Comparison of ENCODE assay signal across 13 cellular contexts in the genomic region with DNA sequence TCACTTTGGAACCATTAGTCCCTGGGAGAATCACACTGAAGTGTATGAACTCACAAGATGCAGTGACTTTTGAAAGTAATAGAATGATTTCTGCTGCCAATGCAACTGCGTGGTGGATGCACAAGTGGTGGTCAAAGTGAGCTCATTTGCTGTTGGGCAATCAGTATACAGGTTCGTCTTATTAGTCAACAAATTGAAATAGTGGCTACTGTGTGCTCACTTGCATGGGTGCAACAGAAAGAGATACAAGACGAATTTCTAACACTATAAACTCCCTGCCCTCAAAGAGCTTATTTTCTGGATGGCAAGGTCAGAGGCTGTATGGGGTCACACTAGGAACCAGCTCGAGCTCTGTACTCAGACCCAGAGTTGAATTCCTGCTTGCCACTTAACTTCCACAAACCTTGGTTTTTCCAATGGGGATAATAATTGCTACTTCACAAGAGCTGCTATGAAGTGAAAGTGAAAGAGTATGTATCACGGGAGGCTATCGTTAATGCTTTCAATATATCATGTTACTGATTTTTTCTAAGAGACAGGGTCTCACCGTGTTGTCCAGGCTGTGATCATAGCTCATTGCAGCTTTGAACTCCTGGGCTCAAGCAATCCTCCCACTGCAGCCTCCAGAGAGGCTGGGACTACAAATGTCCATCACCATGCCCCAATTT. TPM values are rescaled to one million over a fixed set of nuclear protein-coding genes. Genes with fewer than 3 reads are reported as not detected.
DNase-seq lines count a peak whose midpoint lies in the region; ATAC-seq and TF ChIP-seq lines count a peak whose summit lies in the region.
"Had no signal": no experiment of that assay in that cellular context is flagged by ENCODE, and none has a peak within 500 bp of the region (broad histone marks: within the 10 kb centered on the region; RNA-seq: fewer than 3 reads in every experiment).

No MANE protein-coding gene starts in this region.

- H3K27me3 Mint-ChIP-seq in activated CD8-positive, alpha-beta T cell treated with anti-CD3 and anti-CD28 coated beads, Interleukin-2, amount 10 ng/mL, durations not matched to agents 7 days and 5 days (ENCODE audit: low read depth), result peaks cover under 1% of the 10 kb centered on the region

- intact Hi-C loops in right lobe of liver (cut with DNase I) (no loop called here), ovary (cut with DNase I) (no loop called here)

- TF ChIP-seq EP300 in ovary (IDR thresholded peaks at IDR 0.05), result no peak

- no peaks in the 10 kb centered on the region for H3K9me3 Mint-ChIP-seq in activated CD8-positive, alpha-beta T cell treated with anti-CD3 and anti-CD28 coated beads, Interleukin-2, amount 10 ng/mL, durations not matched to agents 7 days and 5 days (ENCODE audit: insufficient read depth)
- H3K9me3 Mint-ChIP-seq: HFFc6 had no signal

- ATAC-seq in activated CD8-positive, alpha-beta T cell treated with anti-CD3 and anti-CD28 coated beads, Interleukin-2, amount 10 ng/mL, durations not matched to agents 7 days and 5 days, result peak; percentile 35
- peak; percentile 47 to 70 (median 66) for ATAC-seq in right lobe of liver
- no peak for ATAC-seq in HG02642 (IDR thresholded peaks at IDR 0.05; ENCODE audit: poor library complexity, unreplicated experiment)

- TF ChIP-seq POLR2A in right lobe of liver (IDR thresholded peaks at IDR 0.05), result no peak
- TF ChIP-seq POLR2A in ovary (IDR thresholded peaks at IDR 0.05), result no peak

- CTCF ChIA-PET in activated CD8-positive, alpha-beta T cell treated with anti-CD3 and anti-CD28 coated beads, Interleukin-2, amount 10 ng/mL, durations not matched to agents 7 days and 5 days (lab: Charles Lee), result interaction anchor here (0.8 to 2.3 kb wide), 7 partner anchors 13 to 160 kb away, joined by 3 to 5 read pairs (median 5); a partner anchor contains a TSS

- peak overlapping the region; percentile 71 for H3K27ac Mint-ChIP-seq in activated CD8-positive, alpha-beta T cell treated with anti-CD3 and anti-CD28 coated beads, Interleukin-2, amount 10 ng/mL, durations not matched to agents 7 days and 5 days
- H3K27ac Mint-ChIP-seq: HFFc6 had no signal

- POLR2A ChIA-PET in activated CD8-positive, alpha-beta T cell treated with anti-CD3 and anti-CD28 coated beads, Interleukin-2, amount 10 ng/mL, durations not matched to agents 7 days and 5 days (lab: Charles Lee), result interaction anchor here (0.7 to 1.7 kb wide), 4 partner anchors 9 to 45 kb away, joined by 3 to 8 read pairs (median 6); a partner anchor contains a TSS

- H3K9me3 ChIP-seq in right lobe of liver, result no peaks in the 10 kb centered on the region
- no peaks in the 10 kb centered on the region for H3K9me3 ChIP-seq in ovary

- no peaks in the 10 kb centered on the region for H3K27me3 ChIP-seq in right lobe of liver
- no peaks in the 10 kb centered on the region for H3K27me3 ChIP-seq in ovary

- H3K4me3 ChIP-seq in GM12864 (ENCODE audit: low read depth, low read length) (peak overlapping the region; percentile 37), right lobe of liver (peak overlapping the region; percentile 38 to 44 (median 41)), ovary (no peak overlapping the region)

- in situ Hi-C loops in ACHN (cut with HindIII; ENCODE audit: low pct_ligation_motif_present, low pct_unique_long_range_greater_than_20kb, low sequenced_read_pairs), result no loop called here

- peak; percentile 24 for DNase-seq in ACHN
- no peak for DNase-seq in GM12864 (ENCODE audit: low read depth)
- no peak for DNase-seq in activated CD8-positive, alpha-beta T cell treated with anti-CD3 and anti-CD28 coated beads, Interleukin-2, amount 10 ng/mL, durations not matched to agents 7 days and 5 days
- DNase-seq in right lobe of liver, result no peak
- no peak for DNase-seq in midbrain (lab: John Stamatoyannopoulos, UW)
- DNase-seq in ovary, result no peak
- DNase-seq in DMS153 treated with DMSO at 0.1 percent for 48 hours (lab: John Stamatoyannopoulos, UW; ENCODE audit: unreplicated experiment), result no peak
- DNase-seq: activated CD4-positive, alpha-beta T cell treated with anti-CD3 and anti-CD28 coated beads for 4 hours; cerebellar nuclear complex; HFFc6; NK-92 treated with Interleukin-12 subunit alpha and Interleukin-12 subunit beta, amount 100 ng/mL, for 24 hours had no signal

- peaks cover 0 to 12% (median 8%) of the 10 kb centered on the region in 4 donors for H3K36me3 ChIP-seq in right lobe of liver
- no peaks in the 10 kb centered on the region for H3K36me3 ChIP-seq in ovary

- H3K4me3 Mint-ChIP-seq in activated CD8-positive, alpha-beta T cell treated with anti-CD3 and anti-CD28 coated beads, Interleukin-2, amount 10 ng/mL, durations not matched to agents 7 days and 5 days, result peak overlapping the region; percentile 59
- H3K4me3 Mint-ChIP-seq: HFFc6 had no signal

- H3K36me3 Mint-ChIP-seq in activated CD8-positive, alpha-beta T cell treated with anti-CD3 and anti-CD28 coated beads, Interleukin-2, amount 10 ng/mL, durations not matched to agents 7 days and 5 days (ENCODE audit: low read depth), result peaks cover 19% of the 10 kb centered on the region

- TF ChIP-seq CTCF in GM12864 (IDR thresholded peaks at IDR 0.05; ENCODE audit: low read depth, low read length, missing control alignments), result no peak
- TF ChIP-seq CTCF in right lobe of liver (IDR thresholded peaks at IDR 0.05), result no peak
- no peak for TF ChIP-seq CTCF in ovary (IDR thresholded peaks at IDR 0.05)

- H3K4me1 ChIP-seq in right lobe of liver (no peaks in the 10 kb centered on the region), ovary (ENCODE audit: insufficient read depth) (no peaks in the 10 kb centered on the region)

- WGBS in right lobe of liver (ENCODE audit: insufficient coverage, low coverage, low lambda C conversion rate, missing lambda C conversion rate), result 20% methylated on average over 6 of the region's 7 CpGs
- 20 to 36% (median 33%) methylated on average over 7 of the region's 7 CpGs for WGBS in ovary, 3 donors

- peaks cover 31% of the 10 kb centered on the region for H3K4me1 Mint-ChIP-seq in activated CD8-positive, alpha-beta T cell treated with anti-CD3 and anti-CD28 coated beads, Interleukin-2, amount 10 ng/mL, durations not matched to agents 7 days and 5 days (ENCODE audit: low read depth)

- no peak overlapping the region for H3K27ac ChIP-seq in right lobe of liver
- peak overlapping the region in 1 of 2 donors; percentile 5 for H3K27ac ChIP-seq in ovary

RNA-seq across cellular contexts. Expression of a gene that starts 8.3 kb away (rescaled TPM):
- 10 to 100 TPM; 76.8 to 80.8 TPM for total RNA-seq in activated CD8-positive, alpha-beta T cell treated with anti-CD3 and anti-CD28 coated beads, Interleukin-2, amount 10 ng/mL, durations not matched to agents 7 days and 5 days
- total RNA-seq in right lobe of liver, result 10 to 100 TPM; 19.3 to 45.6 (median 21.3) TPM
- 10 to 100 TPM; 29.5 to 52.4 (median 34.0) TPM for total RNA-seq in ovary
- polyA plus RNA-seq in ovary, result 10 to 100 TPM; 31.8 to 44.8 TPM

RNA-seq across cellular contexts. Expression of a gene that starts 12.6 kb away (rescaled TPM):
- total RNA-seq in activated CD8-positive, alpha-beta T cell treated with anti-CD3 and anti-CD28 coated beads, Interleukin-2, amount 10 ng/mL, durations not matched to agents 7 days and 5 days, result 10 to 100 TPM; 26.1 to 26.4 TPM
- total RNA-seq in right lobe of liver, result 10 to 100 TPM; 12.3 to 31.1 (median 16.6) TPM
- 10 to 100 TPM; 32.7 to 47.3 (median 42.5) TPM for total RNA-seq in ovary
- polyA plus RNA-seq in ovary, result 10 to 100 TPM; 26.6 to 28.9 TPM

RNA-seq across cellular contexts. Expression of a gene that starts 43.7 kb away (rescaled TPM):
- total RNA-seq in activated CD8-positive, alpha-beta T cell treated with anti-CD3 and anti-CD28 coated beads, Interleukin-2, amount 10 ng/mL, durations not matched to agents 7 days and 5 days, result 100 to 1,000 TPM; 111 to 112 TPM
- total RNA-seq in right lobe of liver, result 10 to 100 TPM; 19.3 to 26.2 (median 25.0) TPM
- total RNA-seq in ovary, result 10 to 100 TPM; 37.6 to 89.7 (median 63.3) TPM
- polyA plus RNA-seq in ovary, result 10 to 100 TPM; 33.4 to 54.6 TPM

RNA-seq across cellular contexts. Expression of a gene that starts 58.5 kb away (rescaled TPM):
- total RNA-seq in activated CD8-positive, alpha-beta T cell treated with anti-CD3 and anti-CD28 coated beads, Interleukin-2, amount 10 ng/mL, durations not matched to agents 7 days and 5 days, result not detected
- total RNA-seq in right lobe of liver, result 100 to 1,000 TPM in 5 of 6 experiments, 10 to 100 TPM in 1; 53.5 to 552 (median 225) TPM
- total RNA-seq in ovary, result 10 to 100 TPM in 2 of 7 donors, 1 to 10 TPM in 4, under 1 TPM in 1; 0.71 to 49.6 (median 5.4) TPM
- polyA plus RNA-seq in ovary, result under 1 TPM; 0.27 to 0.71 TPM
- total RNA-seq: HFFc6, pulmonary artery endothelial cell had no signal
